In genomic region chr4:149915735-149916134, GRCh38 we compare ENCODE assay signal across 6 cellular contexts.
A peak's percentile ranks its signal among the peaks of the same experiment; 100 is the strongest.
DNase-seq lines count a peak whose midpoint lies in the region; TF ChIP-seq lines count a peak whose summit lies in the region.
"Not testable (repeated sequence)": the region's sequence is repeated elsewhere in the genome, so short reads cannot be mapped to it uniquely, and the experiment has no call there.

No MANE protein-coding gene starts in this region.

- peak overlapping the region in 2 of 3 experiments; percentile 73 to 88; a peak in 2 of 7 replicates for H3K27ac Mint-ChIP-seq in H9
- H3K27ac Mint-ChIP-seq in endodermal cell = not testable (repeated sequence)

- H3K18ac ChIP-seq in H9 (ENCODE audit: insufficient read length, low read depth, low read length); neuronal stem cell (ENCODE audit: low read length): not testable (repeated sequence)

- H3K36me3 ChIP-seq in ES-I3 (ENCODE audit: insufficient read depth, low read length); WERI-Rb-1; endodermal cell (ENCODE audit: control insufficient read depth, insufficient read depth, low read length); iPS-15b (ENCODE audit: control insufficient read depth, insufficient read depth, low read length); neuronal stem cell (replicated peaks in 1 of 2; ENCODE audit: control insufficient read depth in 2 of 2, insufficient read depth in 2 of 2, low read length in 2 of 2): not testable (repeated sequence)

- not testable (repeated sequence) for H3K14ac ChIP-seq in H9 (ENCODE audit: insufficient read depth, low read length); neuronal stem cell (ENCODE audit: low read length)

- H3K9me3 Mint-ChIP-seq in H9 = not testable (repeated sequence)
- H3K9me3 Mint-ChIP-seq in endodermal cell = peaks cover 11% of the 10 kb centered on the region

- DNase-seq in H9; endodermal cell; neuronal stem cell (ENCODE audit: low spot score): not testable (repeated sequence)
- peak; percentile 28 for DNase-seq in WERI-Rb-1

- not testable (repeated sequence) for TF ChIP-seq CTCF in H9 (conservative IDR thresholded peaks at IDR 0.05); WERI-Rb-1 (IDR thresholded peaks at IDR 0.05; ENCODE audit: low read depth, low read length); endodermal cell (conservative IDR thresholded peaks at IDR 0.05)

- not testable (repeated sequence) for H3K4ac ChIP-seq in H9 (ENCODE audit: low read depth, low read length); neuronal stem cell (ENCODE audit: low read length)

- H3K23ac ChIP-seq in H9 (ENCODE audit: insufficient read length, low read depth, low read length); neuronal stem cell (ENCODE audit: low read depth, low read length, poor library complexity): not testable (repeated sequence)

- H3K4me1 Mint-ChIP-seq in H9, endodermal cell: not testable (repeated sequence)

- H3K27me3 Mint-ChIP-seq in H9 (ENCODE audit: low read depth); endodermal cell (ENCODE audit: insufficient read depth): not testable (repeated sequence)

- H3K4me1 ChIP-seq in ES-I3 (ENCODE audit: insufficient read depth, low read length); H9 (ENCODE audit: insufficient read depth, low read length); endodermal cell (ENCODE audit: control insufficient read depth, insufficient read depth, low read length); iPS-15b (ENCODE audit: control insufficient read depth, insufficient read depth, low read length); neuronal stem cell (ENCODE audit: control insufficient read depth in 2 of 2, insufficient read depth in 1 of 2, low read depth in 1 of 2, low read length in 2 of 2): not testable (repeated sequence)

- H4K20me1 ChIP-seq in H9 (ENCODE audit: control insufficient read depth, insufficient read depth, insufficient read length) = not testable (repeated sequence)

- H2BK120ac ChIP-seq in H9 (ENCODE audit: low read depth, low read length, poor library complexity, severe bottlenecking); neuronal stem cell (ENCODE audit: low read depth, low read length): not testable (repeated sequence)

- H3T11ph ChIP-seq in H9 (ENCODE audit: low read length) = not testable (repeated sequence)

- not testable (repeated sequence) for H3K56ac ChIP-seq in H9 (ENCODE audit: insufficient read length, low read depth, low read length)

- not testable (repeated sequence) for H2BK12ac ChIP-seq in H9 (ENCODE audit: insufficient read length, low read depth, low read length); neuronal stem cell (ENCODE audit: low read length)

- H3K9ac ChIP-seq in ES-I3 (ENCODE audit: low read depth, low read length) = peak overlapping the region; percentile 34; the same call in 1 of the 2 replicates
- H3K9ac ChIP-seq in H9 (ENCODE audit: extremely low read depth, insufficient read length, low read length); endodermal cell (ENCODE audit: extremely low read depth, low read length, poor library complexity, severe bottlenecking); iPS-15b (ENCODE audit: low read depth, low read length); neuronal stem cell (ENCODE audit: low read depth, low read length, poor library complexity): not testable (repeated sequence)

- no CpG with 5 or more reads among the region's 15 CpGs for WGBS in H9 (ENCODE audit: extremely low coverage, insufficient read length, low lambda C conversion rate)
- 76 to 91% methylated on average over 7 to 14 of the region's 15 CpGs for WGBS in endodermal cell (ENCODE audit: insufficient coverage in 1 of 2, insufficient read length in 1 of 2), 2 experiments
- no CpG with 5 or more reads among the region's 15 CpGs for WGBS in neuronal stem cell (ENCODE audit: extremely low coverage in 2 of 2, insufficient read length in 2 of 2, insufficient replicate concordance in 1 of 2), 2 donors

- not testable (repeated sequence) for H3K9me3 ChIP-seq in ES-I3 (ENCODE audit: control insufficient read depth, insufficient read depth, low read length); H9 (ENCODE audit: control insufficient read depth, low read depth, low read length); WERI-Rb-1 (ENCODE audit: severe bottlenecking); endodermal cell (ENCODE audit: control insufficient read depth, low read length); iPS-15b (ENCODE audit: control insufficient read depth, insufficient read depth, low read length); neuronal stem cell (replicated peaks in 1 of 2; ENCODE audit: control insufficient read depth in 2 of 2, insufficient read depth in 1 of 2, low read depth in 1 of 2, low read length in 2 of 2)

- not testable (repeated sequence) for H2BK5ac ChIP-seq in H9 (ENCODE audit: insufficient read length, low read length); neuronal stem cell (ENCODE audit: low read length)

- not testable (repeated sequence) for H3K27ac ChIP-seq in H9 (ENCODE audit: insufficient read length, low read depth, low read length); WERI-Rb-1; endodermal cell (ENCODE audit: low read depth, low read length); neuronal stem cell (replicated peaks; ENCODE audit: low read length)

- H3K4me2 ChIP-seq in H9 (ENCODE audit: insufficient read depth, insufficient read length, low read length); neuronal stem cell (ENCODE audit: insufficient read depth, low read length, poor library complexity, severe bottlenecking): not testable (repeated sequence)

- not testable (repeated sequence) for H3K79me1 ChIP-seq in H9 (ENCODE audit: insufficient read depth, low read depth, low read length, poor library complexity, severe bottlenecking); neuronal stem cell (ENCODE audit: low read depth, low read length)

- H3K79me2 ChIP-seq in H9 (ENCODE audit: insufficient read depth, low read length) = not testable (repeated sequence)

- H3K4me3 Mint-ChIP-seq in H9 (peak overlapping the region; percentile 57 to 67; a peak in 4 of 5 replicates), endodermal cell (peak overlapping the region; percentile 44)

- not testable (repeated sequence) for H4K8ac ChIP-seq in H9 (replicated peaks; ENCODE audit: insufficient read length, low read depth, low read length); neuronal stem cell (ENCODE audit: low read depth, low read length)

- H2BK20ac ChIP-seq in H9 (ENCODE audit: low read depth, low read length, poor library complexity, severe bottlenecking) = not testable (repeated sequence)

- H3K4me3 ChIP-seq in WERI-Rb-1 (ENCODE audit: low read depth, low read length); endodermal cell (ENCODE audit: low read length); neuronal stem cell (ENCODE audit: low read length in 2 of 2): not testable (repeated sequence)
- peak overlapping the region; percentile 39 for H3K4me3 ChIP-seq in iPS-15b (ENCODE audit: low read depth, low read length)

- H3K36me3 Mint-ChIP-seq in H9 (ENCODE audit: insufficient read depth in 1 of 3, low read depth in 3 of 3); endodermal cell (ENCODE audit: low read depth): not testable (repeated sequence)

- not testable (repeated sequence) for H2AFZ ChIP-seq in H9 (ENCODE audit: low read length)
- peak overlapping the region; percentile 59 for H2AFZ ChIP-seq in neuronal stem cell (ENCODE audit: low read length)

- not testable (repeated sequence) for H2AK5ac ChIP-seq in H9 (ENCODE audit: insufficient read length, low read length); neuronal stem cell (ENCODE audit: low read depth, low read length)

- H4K5ac ChIP-seq in H9 (ENCODE audit: insufficient read length, low read depth, low read length) = not testable (repeated sequence)

- H4K91ac ChIP-seq in H9 (ENCODE audit: insufficient read length, low read depth, low read length); neuronal stem cell (ENCODE audit: low read depth, low read length, poor library complexity): not testable (repeated sequence)

- not testable (repeated sequence) for H3K23me2 ChIP-seq in H9 (ENCODE audit: insufficient read length, low read depth, low read length, poor library complexity, severe bottlenecking)

- not testable (repeated sequence) for H2BK15ac ChIP-seq in H9 (ENCODE audit: low read depth, low read length); neuronal stem cell (ENCODE audit: low read length)

- not testable (repeated sequence) for H3K27me3 ChIP-seq in H9 (ENCODE audit: insufficient read depth, low read length); WERI-Rb-1 (ENCODE audit: insufficient read depth, low read depth, severe bottlenecking); endodermal cell (ENCODE audit: control insufficient read depth, insufficient read depth, low read length, poor library complexity, severe bottlenecking); iPS-15b (ENCODE audit: control insufficient read depth, insufficient read depth, low read length); neuronal stem cell (ENCODE audit: control insufficient read depth in 3 of 3, insufficient read depth in 3 of 3, low read depth in 1 of 3, low read length in 3 of 3)
